In genomic region chr14:64688801-64689200, GRCh38 we compare ENCODE assay signal across 1 cellular context.
TF ChIP-seq lines count a peak whose summit lies in the region.

No MANE protein-coding gene starts in this region.

TF ChIP-seq in HepG2, 621 proteins besides CTCF, POLR2A, EP300 and RAD21:
- TF ChIP-seq UBTF (CRISPR knock-in tag; IDR thresholded peaks at IDR 0.05), result no peak
- TF ChIP-seq ZNF687 (CRISPR knock-in tag; IDR thresholded peaks at IDR 0.05), result peak; percentile 16; the same call in 1 of the 2 replicates
TF ChIP-seq in HepG2: peak in this region for 1.
